In genomic region chr3:133264920-133265319, GRCh38 we compare ENCODE assay signal across 25 cellular contexts.
"Had no signal": no experiment of that assay in that cellular context is flagged by ENCODE, and none has a peak within 500 bp of the region (broad histone marks: within the 10 kb centered on the region; RNA-seq: fewer than 3 reads in every experiment).

No MANE protein-coding gene starts in this region.

- H3K27ac ChIP-seq: adrenal gland, coronary artery, Peyer's patch, RWPE1, SJCRH30 had no signal

- H3K4me3 ChIP-seq: adrenal gland, coronary artery, Peyer's patch, SJCRH30 had no signal

- H3K4me1 ChIP-seq: adrenal gland, SJCRH30 had no signal

- DNase-seq: activated B cell treated with CpG ODN at 0.5 μM for 24 hours; activated CD4-positive, alpha-beta memory T cell treated with anti-CD3 and anti-CD28 coated beads for 36 hours; activated CD4-positive, alpha-beta T cell treated with anti-CD3 and anti-CD28 coated beads for 1 hour; activated CD4-positive, alpha-beta T cell treated with anti-CD3 and anti-CD28 coated beads, Interleukin-2, amount 10 ng/mL, durations not matched to agents 24 days and 14 days; activated CD8-positive, alpha-beta memory T cell treated with anti-CD3 and anti-CD28 coated beads for 24 hours; activated naive CD4-positive, alpha-beta T cell treated with anti-CD3 and anti-CD28 coated beads, Interleukin-2, amount 50 U/mL, for 16 hours; activated naive CD8-positive, alpha-beta T cell treated with anti-CD3 and anti-CD28 coated beads, Interleukin-2, amount 10 ng/mL, durations not matched to agents 7 days and 5 days; activated T-cell treated with anti-CD3 and anti-CD28 coated beads for 4 hours; activated T-cell treated with anti-CD3 and anti-CD28 coated beads, Interleukin-2, amount 50 U/mL, for 72 hours; adrenal gland; anterior cingulate cortex; caudate nucleus; KBM-7; NCI-H1048; NCI-H1930; NCI-H2171; NCI-H2227 treated with DMSO at 0.1 percent for 48 hours; NCI-H446 treated with DMSO at 0.1 percent for 48 hours; NCI-H524 treated with DMSO at 0.1 percent for 48 hours; NCI-H748 treated with DMSO at 0.1 percent for 48 hours; Peyer's patch; Right ventricle myocardium superior; SJCRH30 had no signal

- H3K9me3 ChIP-seq: adrenal gland, Peyer's patch, SJCRH30 had no signal

- H3K36me3 ChIP-seq: adrenal gland, Peyer's patch, SJCRH30 had no signal

- H3K27me3 ChIP-seq: adrenal gland, Peyer's patch, SJCRH30 had no signal
